ENCODE assay signal across 20 cellular contexts in genomic region chr4:155599596-155599995, GRCh38.
A peak's percentile ranks its signal among the peaks of the same experiment; 100 is the strongest.
DNase-seq lines count a peak whose midpoint lies in the region; ATAC-seq, FAIRE-seq and TF ChIP-seq lines count a peak whose summit lies in the region.
"Had no signal": no experiment of that assay in that cellular context is flagged by ENCODE, and none has a peak within 500 bp of the region (broad histone marks: within the 10 kb centered on the region; RNA-seq: fewer than 3 reads in every experiment).

No MANE protein-coding gene starts in this region.

- no peak for ATAC-seq in GM19467 (IDR thresholded peaks at IDR 0.05; ENCODE audit: unreplicated experiment)
- ATAC-seq: GM12878, GM23338, HepG2 had no signal

- H3K4me3 Mint-ChIP-seq in astrocyte (ENCODE audit: unreplicated experiment): no peak overlapping the region
- H3K4me3 Mint-ChIP-seq in mesothelial cell of epicardium: no peak overlapping the region
- H3K4me3 Mint-ChIP-seq: B cell; CD4-positive, alpha-beta T cell; GM23338 had no signal

- H3K79me2 ChIP-seq in astrocyte (ENCODE audit: insufficient read depth, low read length): no peaks in the 10 kb centered on the region

- H3K27me3 ChIP-seq in astrocyte (ENCODE audit: insufficient read depth, low read length): no peaks in the 10 kb centered on the region

- DNase-seq in A172 (ENCODE audit: low spot score) (peak; percentile 8), OCI-M1 (lab: John Stamatoyannopoulos, UW) (peak; percentile 51), astrocyte (ENCODE audit: low read depth) (peak; percentile 24), mesothelial cell of epicardium (ENCODE audit: low spot score in 2 of 2, unreplicated experiment in 2 of 2) (no peak), NCI-H526 treated with DMSO at 0.1 percent for 48 hours (lab: John Stamatoyannopoulos, UW) (no peak), GF-D8 (lab: John Stamatoyannopoulos, UW) (no peak)
- DNase-seq: 8988T; ACHN; C1 segment of cervical spinal cord; Calu3; CD4-positive, alpha-beta T cell; DMS 273 treated with DMSO at 0.1 percent for 48 hours; H7 had no signal

- peaks cover 21% of the 10 kb centered on the region for H3K4me1 Mint-ChIP-seq in astrocyte (ENCODE audit: low read depth, unreplicated experiment)
- peaks cover 74% of the 10 kb centered on the region for H3K4me1 Mint-ChIP-seq in mesothelial cell of epicardium
- H3K4me1 Mint-ChIP-seq: B cell, GM23338 had no signal

- H3K9ac ChIP-seq in astrocyte (ENCODE audit: low read length): no peak overlapping the region

- no peaks in the 10 kb centered on the region for H3K27me3 Mint-ChIP-seq in astrocyte (ENCODE audit: low read depth, unreplicated experiment)
- H3K27me3 Mint-ChIP-seq in mesothelial cell of epicardium (ENCODE audit: low read depth): no peaks in the 10 kb centered on the region
- H3K27me3 Mint-ChIP-seq: B cell; CD4-positive, alpha-beta T cell had no signal

- no peak overlapping the region for H3K4me3 ChIP-seq in astrocyte (ENCODE audit: insufficient read depth, low read depth, low read length)
- H3K4me3 ChIP-seq: GM12878, GM23338 had no signal

- TF ChIP-seq CTCF in astrocyte (IDR thresholded peaks at IDR 0.05; ENCODE audit: insufficient read depth, low read depth, low read length): no peak
- no peak for TF ChIP-seq CTCF in mesothelial cell of epicardium (IDR thresholded peaks at IDR 0.05; ENCODE audit: unreplicated experiment)

- no peaks in the 10 kb centered on the region for H3K36me3 ChIP-seq in astrocyte (ENCODE audit: insufficient read depth, low read length)

- H3K27ac Mint-ChIP-seq in astrocyte (ENCODE audit: unreplicated experiment): no peak overlapping the region
- H3K27ac Mint-ChIP-seq in mesothelial cell of epicardium: peak overlapping the region; percentile 41
- H3K27ac Mint-ChIP-seq: B cell; CD4-positive, alpha-beta T cell; GM23338 had no signal

- no peak overlapping the region for H3K27ac ChIP-seq in astrocyte (ENCODE audit: low read depth, low read length)

- no peaks in the 10 kb centered on the region for H3K9me3 ChIP-seq in astrocyte (ENCODE audit: insufficient read depth, low read depth, low read length)

- no peaks in the 10 kb centered on the region for H3K36me3 Mint-ChIP-seq in astrocyte (ENCODE audit: low read depth, unreplicated experiment)
- no peaks in the 10 kb centered on the region for H3K36me3 Mint-ChIP-seq in mesothelial cell of epicardium

- no peak overlapping the region for H2AFZ ChIP-seq in astrocyte (ENCODE audit: low read depth, low read length)

- no peaks in the 10 kb centered on the region for H3K4me1 ChIP-seq in astrocyte (ENCODE audit: insufficient read depth, low read length)

- no peak overlapping the region for H3K4me2 ChIP-seq in astrocyte (ENCODE audit: low read length)
- H3K4me2 ChIP-seq: GM23338 had no signal

- no peaks in the 10 kb centered on the region for H3K9me3 Mint-ChIP-seq in astrocyte (ENCODE audit: unreplicated experiment)
- no peaks in the 10 kb centered on the region for H3K9me3 Mint-ChIP-seq in mesothelial cell of epicardium
- H3K9me3 Mint-ChIP-seq: CD4-positive, alpha-beta T cell; GM23338 had no signal

- no peaks in the 10 kb centered on the region for H4K20me1 ChIP-seq in astrocyte (ENCODE audit: insufficient read depth, low read length)

- no peak for FAIRE-seq in astrocyte (lab: Jason Lieb, UNC)
- FAIRE-seq: GM12878, GM18507, HepG2, HTR-8/SVneo had no signal

Comparison
In these comparisons a context has a peak if more than half of its experiments do, and no peak if none do; other contexts are left out.
1. DNase-seq: peak in A172 (single experiment), OCI-M1 (single experiment) and astrocyte (single experiment); none in mesothelial cell of epicardium (0 of 2), NCI-H526 treated with DMSO at 0.1 percent for 48 hours (single experiment) and GF-D8 (single experiment).